8 cellular contexts compared by ENCODE assay signal in genomic region chr12:54300732-54301427, GRCh38. TPM values are rescaled to one million over a fixed set of nuclear protein-coding genes. Genes with fewer than 3 reads are reported as not detected.
DNase-seq lines count a peak whose midpoint lies in the region; ATAC-seq and TF ChIP-seq lines count a peak whose summit lies in the region.

Gene NFE2, minus strand, starts transcription at chr12:54301015. Its CDS starts 5,767 bp downstream, at chr12:54295248.

- H3K4me1 ChIP-seq in lung (ENCODE audit: control insufficient read depth in 2 of 2, insufficient read depth in 2 of 2, low read length in 2 of 2): peaks cover 0 to 3% of the 10 kb centered on the region in 2 donors
- peaks cover 13 to 24% of the 10 kb centered on the region in 2 donors for H3K4me1 ChIP-seq in thyroid gland

- TF ChIP-seq CTCF in lung (IDR thresholded peaks at IDR 0.05; ENCODE audit: control extremely low read depth, extremely low read depth): no peak
- TF ChIP-seq CTCF in thyroid gland (IDR thresholded peaks at IDR 0.05): peak in 3 of 6 experiments; percentile 14 to 19 (median 15)

- H3K9me3 ChIP-seq in lung (ENCODE audit: control insufficient read depth in 2 of 2, insufficient read depth in 1 of 2, low read length in 1 of 2) (no peaks in the 10 kb centered on the region), thyroid gland (no peaks in the 10 kb centered on the region)

- H3K4me3 Mint-ChIP-seq in IgD-negative memory B cell: peak within 1 kb of the TSS in 3 of 4 donors; percentile 4 to 75 (median 67)
- H3K4me3 Mint-ChIP-seq in dendritic cell treated with granulocyte-macrophage colony-stimulating factor and Interleukin-4, amounts not matched to agents 40 ng/mL and 50 ng/mL, for 4 days: peak within 1 kb of the TSS; percentile 91

- H3K27me3 ChIP-seq in lung (ENCODE audit: control insufficient read depth, insufficient read depth) (no peaks in the 10 kb centered on the region), thyroid gland (no peaks in the 10 kb centered on the region)

- peak in 1 of 2 donors; percentile 57 for TF ChIP-seq POLR2A in thyroid gland (IDR thresholded peaks at IDR 0.05)

- ATAC-seq in lung (ENCODE audit: insufficient read depth, low FRiP score): peak; percentile 62
- no peak for ATAC-seq in HG03460 (IDR thresholded peaks at IDR 0.05; ENCODE audit: unreplicated experiment)

- intact Hi-C loops in dendritic cell treated with granulocyte-macrophage colony-stimulating factor and Interleukin-4, amounts not matched to agents 40 ng/mL and 50 ng/mL, for 4 days (cut with micrococcal nuclease): no loop called here
- intact Hi-C loops in thyroid gland (cut with DNase I): no loop called here

- peak within 1 kb of the TSS in 1 of 2 donors; percentile 26 for H3K27ac ChIP-seq in lung (ENCODE audit: low read depth in 1 of 2, low read length in 1 of 2)
- H3K27ac ChIP-seq in thyroid gland: peak within 1 kb of the TSS in 1 of 3 donors; percentile 46

- DNase-seq in COLO668 (lab: John Stamatoyannopoulos, UW; ENCODE audit: unreplicated experiment): peak; percentile 39
- DNase-seq in SW480 (ENCODE audit: low spot score): peak; percentile 89
- DNase-seq in lung (ENCODE audit: low spot score): peak; percentile 71
- DNase-seq in thyroid gland: peak; percentile 77 to 83
- no peak for DNase-seq in RKO (ENCODE audit: low spot score)

- no peak within 1 kb of the TSS for H3K4me3 ChIP-seq in lung
- peak within 1 kb of the TSS in 1 of 3 donors; percentile 2 for H3K4me3 ChIP-seq in thyroid gland (replicated peaks in 1 of 3)

- H3K9me3 Mint-ChIP-seq in IgD-negative memory B cell: no peaks in the 10 kb centered on the region
- H3K9me3 Mint-ChIP-seq in dendritic cell treated with granulocyte-macrophage colony-stimulating factor and Interleukin-4, amounts not matched to agents 40 ng/mL and 50 ng/mL, for 4 days: no peaks in the 10 kb centered on the region

- peaks cover 53% of the 10 kb centered on the region for H3K27me3 Mint-ChIP-seq in IgD-negative memory B cell
- no peaks in the 10 kb centered on the region for H3K27me3 Mint-ChIP-seq in dendritic cell treated with granulocyte-macrophage colony-stimulating factor and Interleukin-4, amounts not matched to agents 40 ng/mL and 50 ng/mL, for 4 days

- no peaks in the 10 kb centered on the region for H3K36me3 Mint-ChIP-seq in IgD-negative memory B cell
- peaks cover 27% of the 10 kb centered on the region for H3K36me3 Mint-ChIP-seq in dendritic cell treated with granulocyte-macrophage colony-stimulating factor and Interleukin-4, amounts not matched to agents 40 ng/mL and 50 ng/mL, for 4 days (ENCODE audit: low read depth)

- H3K36me3 ChIP-seq in lung (ENCODE audit: control insufficient read depth in 2 of 2, insufficient read depth in 2 of 2, low read length in 2 of 2) (no peaks in the 10 kb centered on the region), thyroid gland (no peaks in the 10 kb centered on the region)

- WGBS in lung, 2 donors: 3 to 5% methylated on average over 25 to 26 of the region's 26 CpGs
- 6 to 7% methylated on average over 23 to 24 of the region's 26 CpGs for WGBS in thyroid gland, 2 donors

- H3K27ac Mint-ChIP-seq in IgD-negative memory B cell: no peak within 1 kb of the TSS
- H3K27ac Mint-ChIP-seq in dendritic cell treated with granulocyte-macrophage colony-stimulating factor and Interleukin-4, amounts not matched to agents 40 ng/mL and 50 ng/mL, for 4 days: peak within 1 kb of the TSS; percentile 82

- H3K4me1 Mint-ChIP-seq in IgD-negative memory B cell: peaks cover 27 to 29% (median 28%) of the 10 kb centered on the region in 3 donors
- peaks cover 86% of the 10 kb centered on the region for H3K4me1 Mint-ChIP-seq in dendritic cell treated with granulocyte-macrophage colony-stimulating factor and Interleukin-4, amounts not matched to agents 40 ng/mL and 50 ng/mL, for 4 days (ENCODE audit: low read depth)

RNA-seq across cellular contexts. Expression of gene NFE2, which starts in this region (rescaled TPM):
- 0.44 TPM for polyA plus RNA-seq in IgD-negative memory B cell
- total RNA-seq in lung: 1 to 10 TPM; 6.9 to 7.9 TPM
- 10 to 100 TPM in 1 of 2 donors, 1 to 10 TPM in 1; 3.5 to 38.5 TPM for polyA plus RNA-seq in lung
- 1 to 10 TPM in 1 of 4 donors, under 1 TPM in 3; 0.56 to 1.7 (median 0.61) TPM for total RNA-seq in thyroid gland
